Comparison of ENCODE assay signal across 27 cellular contexts in the genomic region with DNA sequence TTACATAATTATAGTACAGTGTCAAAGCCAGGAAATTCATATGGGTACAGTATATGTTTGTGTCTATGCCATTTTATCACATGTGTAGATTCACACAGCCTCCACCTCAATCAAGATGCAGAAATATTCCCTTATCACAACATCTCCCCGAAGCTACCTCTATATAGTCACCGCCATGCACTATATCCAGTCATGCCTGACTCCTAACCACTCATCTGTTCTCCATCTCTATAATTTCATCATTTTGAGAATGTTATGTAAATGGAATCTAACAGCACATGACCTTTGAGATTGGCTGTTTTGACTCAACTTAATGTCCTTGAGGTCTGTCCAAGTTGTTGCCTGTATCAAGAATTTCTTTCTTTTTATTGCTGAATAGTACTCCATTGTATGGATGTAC. TPM values are rescaled to one million over a fixed set of nuclear protein-coding genes. Genes with fewer than 3 reads are reported as not detected.
DNase-seq lines count a peak whose midpoint lies in the region; ATAC-seq, FAIRE-seq and TF ChIP-seq lines count a peak whose summit lies in the region.
"Had no signal": no experiment of that assay in that cellular context is flagged by ENCODE, and none has a peak within 500 bp of the region (broad histone marks: within the 10 kb centered on the region; RNA-seq: fewer than 3 reads in every experiment).

No MANE protein-coding gene starts in this region.

- no peaks in the 10 kb centered on the region for H3K9me3 ChIP-seq in GM12878 (replicated peaks; ENCODE audit: control insufficient read depth, insufficient read depth, low read length)
- H3K9me3 ChIP-seq: BLaER1 treated with 17β-estradiol and CSF1 and Interleukin-3, amounts not matched to agents 10 nM and 100 nM; SK-N-SH had no signal

- H3K36me3 ChIP-seq in GM12878 (ENCODE audit: control insufficient read depth in 2 of 2, insufficient read depth in 2 of 2, low read length in 1 of 2), result no peaks in the 10 kb centered on the region
- H3K36me3 ChIP-seq: BLaER1 treated with 17β-estradiol and CSF1 and Interleukin-3, amounts not matched to agents 10 nM and 100 nM had no signal

- H3K4me3 ChIP-seq in GM12878, result no peak overlapping the region
- H3K4me3 ChIP-seq: BLaER1 treated with 17β-estradiol and CSF1 and Interleukin-3, amounts not matched to agents 10 nM and 100 nM; GM23338 had no signal

- H3K27ac Mint-ChIP-seq in naive thymus-derived CD8-positive, alpha-beta T cell, result no peak overlapping the region
- no peak overlapping the region for H3K27ac Mint-ChIP-seq in natural killer cell
- H3K27ac Mint-ChIP-seq: CD8-positive, alpha-beta T cell; GM23338; T-cell had no signal

- no peak overlapping the region for H3K4me3 Mint-ChIP-seq in naive thymus-derived CD8-positive, alpha-beta T cell
- H3K4me3 Mint-ChIP-seq in natural killer cell, result no peak overlapping the region
- H3K4me3 Mint-ChIP-seq: CD8-positive, alpha-beta T cell; GM23338; T-cell had no signal

- no peaks in the 10 kb centered on the region for H3K4me1 ChIP-seq in GM12878 (ENCODE audit: control insufficient read depth, insufficient read depth, low read length)
- H3K4me1 ChIP-seq: BLaER1 treated with 17β-estradiol and CSF1 and Interleukin-3, amounts not matched to agents 10 nM and 100 nM had no signal

- no peak for TF ChIP-seq RAD21 in GM12878 (IDR thresholded peaks at IDR 0.05; ENCODE audit: insufficient read depth, low read depth, low read length)

- FAIRE-seq in GM12878 (lab: Jason Lieb, UNC), result no peak
- FAIRE-seq: GM12891, GM18507 had no signal

- no peaks in the 10 kb centered on the region for H3K27me3 ChIP-seq in GM12878 (replicated peaks in 1 of 2; ENCODE audit: control insufficient read depth in 2 of 2, insufficient read depth in 2 of 2, low read length in 1 of 2)
- H3K27me3 ChIP-seq: BLaER1 treated with 17β-estradiol and CSF1 and Interleukin-3, amounts not matched to agents 10 nM and 100 nM had no signal

- peak; percentile 47 for ATAC-seq in GM18858 (IDR thresholded peaks at IDR 0.05; ENCODE audit: unreplicated experiment)
- peak; percentile 19 for ATAC-seq in GM19468 (IDR thresholded peaks at IDR 0.05; ENCODE audit: extremely low read depth, unreplicated experiment)
- peak; percentile 54 for ATAC-seq in HG03442 (IDR thresholded peaks at IDR 0.05; ENCODE audit: unreplicated experiment)
- ATAC-seq in GM12878, result peak; percentile 52
- no peak for ATAC-seq in left lobe of liver
- ATAC-seq in naive thymus-derived CD8-positive, alpha-beta T cell, result no peak
- no peak for ATAC-seq in natural killer cell
- ATAC-seq: CD8-positive, alpha-beta T cell; GM23338; HCT116; T-cell had no signal

- intact Hi-C loops in GM12878 (cut with micrococcal nuclease; ENCODE audit: unreplicated experiment), result no loop called here
- intact Hi-C loops in natural killer cell (cut with micrococcal nuclease), result no loop called here

- no peak overlapping the region for H3K4me2 ChIP-seq in GM12878 (ENCODE audit: control insufficient read depth, insufficient read depth)
- H3K4me2 ChIP-seq: BLaER1 treated with 17β-estradiol and CSF1 and Interleukin-3, amounts not matched to agents 10 nM and 100 nM; GM23338; KMS-11; SK-N-SH had no signal

- no peaks in the 10 kb centered on the region for H3K9me3 Mint-ChIP-seq in naive thymus-derived CD8-positive, alpha-beta T cell
- H3K9me3 Mint-ChIP-seq in natural killer cell, result no peaks in the 10 kb centered on the region
- H3K9me3 Mint-ChIP-seq: CD8-positive, alpha-beta T cell; GM23338; T-cell had no signal

- H3K79me2 ChIP-seq in GM12878 (ENCODE audit: control insufficient read depth, insufficient read depth, low read length), result no peaks in the 10 kb centered on the region

- no peak for DNase-seq in GM12878 (ENCODE audit: low read depth, low spot score)
- no peak for DNase-seq in left lobe of liver (ENCODE audit: low spot score)
- no peak for DNase-seq in naive thymus-derived CD8-positive, alpha-beta T cell
- DNase-seq in natural killer cell, result no peak
- DNase-seq in ureter (ENCODE audit: low spot score), result no peak
- DNase-seq: Calu3; CD8-positive, alpha-beta T cell; DMS53; EL; MV-4-11; NCI-H1694 treated with DMSO at 0.1 percent for 48 hours; NCI-H2227 treated with DMSO at 0.1 percent for 48 hours; NCI-H510A treated with DMSO at 0.1 percent for 48 hours; NCI-H82; OCI-M1; SHP77; SK-N-SH; T-cell had no signal

- TF ChIP-seq CTCF in GM12878 (IDR thresholded peaks at IDR 0.05 in 2 of 3, conservative IDR thresholded peaks at IDR 0.05 in 1 of 3; ENCODE audit: control insufficient read depth in 2 of 3, extremely low read depth in 1 of 3, insufficient read depth in 1 of 3, low read depth in 3 of 3, low read length in 3 of 3) (no peak), natural killer cell (IDR thresholded peaks at IDR 0.05) (no peak)

- H4K20me1 ChIP-seq in GM12878 (ENCODE audit: control insufficient read depth, insufficient read depth), result no peaks in the 10 kb centered on the region
- H4K20me1 ChIP-seq: BLaER1 treated with 17β-estradiol and CSF1 and Interleukin-3, amounts not matched to agents 10 nM and 100 nM had no signal

- TF ChIP-seq POLR2A in GM12878 (IDR thresholded peaks at IDR 0.05; ENCODE audit: low read depth, low read length), result no peak

- no peak for TF ChIP-seq EP300 in GM12878 (IDR thresholded peaks at IDR 0.05; ENCODE audit: borderline replicate concordance in 1 of 2, control insufficient read depth in 1 of 2, low read depth in 2 of 2, low read length in 2 of 2)

- peaks cover 16 to 46% (median 24%) of the 10 kb centered on the region in 5 donors for H3K27me3 Mint-ChIP-seq in naive thymus-derived CD8-positive, alpha-beta T cell
- peaks cover 20 to 64% of the 10 kb centered on the region in 2 donors for H3K27me3 Mint-ChIP-seq in natural killer cell (ENCODE audit: low read depth in 2 of 2)

- WGBS in GM12878 (ENCODE audit: insufficient coverage, insufficient replicate concordance, low lambda C conversion rate, missing lambda C conversion rate), result 3% methylated on average over 2 of the region's 2 CpGs

- POLR2A ChIA-PET in GM12878 (lab: Charles Lee), result no interaction called here
- POLR2A ChIA-PET in naive thymus-derived CD8-positive, alpha-beta T cell (lab: Charles Lee), result no interaction called here

- RAD21 ChIA-PET in GM12878 (lab: Charles Lee; ENCODE audit: unreplicated experiment), result no interaction called here

- peaks cover 0 to 5% (median 0%) of the 10 kb centered on the region in 3 donors for H3K36me3 Mint-ChIP-seq in naive thymus-derived CD8-positive, alpha-beta T cell
- no peaks in the 10 kb centered on the region for H3K36me3 Mint-ChIP-seq in natural killer cell
- H3K36me3 Mint-ChIP-seq: CD8-positive, alpha-beta T cell; T-cell had no signal

- peaks cover 0 to 5% (median 0%) of the 10 kb centered on the region in 4 donors for H3K4me1 Mint-ChIP-seq in naive thymus-derived CD8-positive, alpha-beta T cell
- H3K4me1 Mint-ChIP-seq in natural killer cell, result no peaks in the 10 kb centered on the region
- H3K4me1 Mint-ChIP-seq: GM23338, T-cell had no signal

- H3K9ac ChIP-seq in GM12878 (ENCODE audit: control insufficient read depth, insufficient read depth, low read length), result no peak overlapping the region
- H3K9ac ChIP-seq: BLaER1 treated with 17β-estradiol and CSF1 and Interleukin-3, amounts not matched to agents 10 nM and 100 nM; KMS-11; SK-N-SH had no signal

- in situ Hi-C loops in GM12878 (cut with MboI), result no loop called here

- no peak overlapping the region for H3K27ac ChIP-seq in GM12878 (ENCODE audit: control insufficient read depth, insufficient read depth)
- H3K27ac ChIP-seq: BLaER1 treated with 17β-estradiol and CSF1 and Interleukin-3, amounts not matched to agents 10 nM and 100 nM; KMS-11 had no signal

- no peak overlapping the region for H2AFZ ChIP-seq in GM12878 (ENCODE audit: control insufficient read depth, low read depth, low read length)
- H2AFZ ChIP-seq: GM23338 had no signal

- no TSS peak for BruUV-seq in GM12878 (replicated peaks; lab: Mats Ljungman, UMichigan)

- CTCF ChIA-PET in GM12878 (lab: Yijun Ruan, JAX), result interaction anchor here (0.7 kb wide), 1 partner anchor 199 kb away, joined by 4 read pairs; no protein-coding TSS in a partner anchor

- SMC1A ChIA-PET in GM12878 (lab: Charles Lee; ENCODE audit: uncharacterized antibody, unreplicated experiment), result interaction anchor here (0.6 kb wide), 1 partner anchor 24 kb away, joined by 3 read pairs; no protein-coding TSS in a partner anchor

TF ChIP-seq in GM12878, 131 proteins besides CTCF, POLR2A, EP300 and RAD21 (continues in another document):
- TF ChIP-seq STAT1 (conservative IDR thresholded peaks at IDR 0.05) (no peak), BRCA1 (IDR thresholded peaks at IDR 0.05; ENCODE audit: low read depth, low read length) (no peak)

RNA-seq across cellular contexts. Expression of a gene that starts 22.3 kb away (rescaled TPM):
- 80.1 and 81.8 TPM in 2 replicates for total RNA-seq in GM12878 (2013; cell fraction: nucleolus; rRNA removed)
- total RNA-seq in GM12878 (2014; rRNA removed), result 18.6 and 19.1 TPM in 2 replicates
- total RNA-seq in GM12878 (2014; rRNA removed; fragmentation: Illumina TruSeq; extraction: Trizol), result 21.2 and 23.0 TPM in 2 replicates
- total RNA-seq in GM12878 (2021), result 22.2 and 24.0 TPM in 2 replicates
- polyA plus RNA-seq in GM12878 (2011; ENCODE audit: low read depth), result 9.3 TPM
- 24.3 and 30.1 TPM in 2 replicates for polyA plus RNA-seq in GM12878 (2011; rRNA removed)
- 12.0 and 12.7 TPM in 2 replicates for polyA plus RNA-seq in GM12878 (2011; cell fraction: cytosol; rRNA removed)
- 24.2 and 24.4 TPM in 2 replicates for polyA plus RNA-seq in GM12878 (2011; cell fraction: nucleus; rRNA removed)
- polyA plus RNA-seq in GM12878 (2012), result 9.6 and 9.9 TPM in 2 replicates
- polyA plus RNA-seq in GM12878 (2014; fragmentation: Illumina TruSeq; extraction: Trizol), result 18.0 and 24.9 TPM in 2 replicates
- polyA plus RNA-seq in GM12878 (2014; fragmentation: Nextera tagmentation; extraction: Ambion mirVana), result 1 to 10 TPM; 7.0 to 7.4 TPM
- 15.6 and 16.3 TPM in 2 replicates for polyA plus RNA-seq in GM12878 (2014; rRNA removed)
- 10 to 100 TPM; 17.2 to 24.7 TPM for polyA plus RNA-seq in GM12878 (2016; fragmentation: Nextera tagmentation; extraction: Ambion mirVana)
- 18.2 and 20.3 TPM in 2 replicates for polyA minus RNA-seq in GM12878 (2011; rRNA and poly(A)+ RNA removed)
- 7.3 and 13.5 TPM in 2 replicates for polyA minus RNA-seq in GM12878 (2011; cell fraction: cytosol; rRNA and poly(A)+ RNA removed)
- polyA minus RNA-seq in GM12878 (2011; cell fraction: nucleus; rRNA and poly(A)+ RNA removed), result 15.5 and 28.2 TPM in 2 replicates
- 96.4 TPM for total RNA-seq in left lobe of liver
- 10 to 100 TPM in 1 of 2 experiments, 1 to 10 TPM in 1; 8.2 to 12.1 TPM for total RNA-seq in naive thymus-derived CD8-positive, alpha-beta T cell
- 1 to 10 TPM; 3.1 to 5.8 (median 3.6) TPM for polyA plus RNA-seq in naive thymus-derived CD8-positive, alpha-beta T cell
- total RNA-seq in natural killer cell, result 10 to 100 TPM; 16.9 to 20.8 (median 20.5) TPM
- total RNA-seq in ureter, result 40.6 TPM

Comparison
In these comparisons a context has a peak if more than half of its experiments do, and no peak if none do; other contexts are left out.
1. ATAC-seq: peak in GM18858 (single experiment), GM19468 (single experiment), HG03442 (single experiment) and GM12878 (single experiment); none in left lobe of liver (single experiment), naive thymus-derived CD8-positive, alpha-beta T cell (0 of 2) and natural killer cell (0 of 3).